24 cellular contexts compared by ENCODE assay signal in the genomic region with DNA sequence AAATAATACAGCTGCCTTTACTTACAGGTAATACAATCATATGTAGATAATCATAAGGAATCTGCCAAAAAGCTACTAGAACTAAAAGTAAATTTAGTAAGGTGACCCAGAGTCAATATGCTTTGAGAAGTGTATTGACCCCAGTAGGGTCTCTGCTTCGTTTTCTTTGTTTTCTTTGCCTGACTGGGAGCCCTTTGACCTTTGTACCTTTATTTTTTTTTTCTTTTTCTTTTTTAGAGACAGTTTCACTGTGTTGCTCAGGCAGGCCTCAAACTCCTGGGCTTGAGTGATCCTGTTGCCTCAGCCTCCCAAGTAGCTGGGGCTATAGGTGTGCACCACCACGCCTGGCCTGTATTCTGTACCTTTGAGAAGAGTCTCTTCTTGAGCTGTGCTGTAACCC. TPM values are rescaled to one million over a fixed set of nuclear protein-coding genes. Genes with fewer than 3 reads are reported as not detected.
A peak's percentile ranks its signal among the peaks of the same experiment; 100 is the strongest.
DNase-seq lines count a peak whose midpoint lies in the region; ATAC-seq lines count a peak whose summit lies in the region.
"Had no signal": no experiment of that assay in that cellular context is flagged by ENCODE, and none has a peak within 500 bp of the region (broad histone marks: within the 10 kb centered on the region; RNA-seq: fewer than 3 reads in every experiment).

No MANE protein-coding gene starts in this region.

- H2BK12ac ChIP-seq in neuronal stem cell (ENCODE audit: low read length), result no peak overlapping the region

- no peak overlapping the region for H2BK5ac ChIP-seq in neuronal stem cell (ENCODE audit: low read length)

- H3K14ac ChIP-seq in neuronal stem cell (ENCODE audit: low read length), result no peak overlapping the region

- peaks cover 36% of the 10 kb centered on the region for H3K4me1 Mint-ChIP-seq in activated CD8-positive, alpha-beta memory T cell treated with anti-CD3 and anti-CD28 coated beads, Interleukin-2, amount 10 ng/mL, durations not matched to agents 7 days and 5 days
- peaks cover 40 to 58% (median 43%) of the 10 kb centered on the region in 3 donors for H3K4me1 Mint-ChIP-seq in CD8-positive, alpha-beta memory T cell
- H3K4me1 Mint-ChIP-seq in activated naive CD8-positive, alpha-beta T cell (ENCODE audit: low read depth), result peaks cover 38% of the 10 kb centered on the region
- H3K4me1 Mint-ChIP-seq in activated CD4-positive, alpha-beta T cell treated with anti-CD3 and anti-CD28 coated beads, Interleukin-2, amount 10 ng/mL, durations not matched to agents 24 days and 14 days, result peaks cover 21% of the 10 kb centered on the region

- no peak overlapping the region for H3K4me2 ChIP-seq in neuronal stem cell (ENCODE audit: insufficient read depth, low read length, poor library complexity, severe bottlenecking)

- H3K36me3 Mint-ChIP-seq in activated CD8-positive, alpha-beta memory T cell treated with anti-CD3 and anti-CD28 coated beads, Interleukin-2, amount 10 ng/mL, durations not matched to agents 7 days and 5 days, result peaks cover 57% of the 10 kb centered on the region
- peaks cover 17 to 76% (median 22%) of the 10 kb centered on the region in 3 donors for H3K36me3 Mint-ChIP-seq in CD8-positive, alpha-beta memory T cell
- peaks cover 22% of the 10 kb centered on the region for H3K36me3 Mint-ChIP-seq in activated naive CD8-positive, alpha-beta T cell
- H3K36me3 Mint-ChIP-seq in activated CD4-positive, alpha-beta T cell treated with anti-CD3 and anti-CD28 coated beads, Interleukin-2, amount 10 ng/mL, durations not matched to agents 24 days and 14 days (ENCODE audit: low read depth), result peaks cover 56% of the 10 kb centered on the region
- H3K36me3 Mint-ChIP-seq: WTC11 had no signal

- H2BK15ac ChIP-seq in neuronal stem cell (ENCODE audit: low read length), result no peak overlapping the region

- no peaks in the 10 kb centered on the region for H3K27me3 ChIP-seq in CD8-positive, alpha-beta memory T cell (ENCODE audit: insufficient read depth, low read length, poor library complexity, severe bottlenecking)
- no peaks in the 10 kb centered on the region for H3K27me3 ChIP-seq in neuronal stem cell (ENCODE audit: control insufficient read depth in 3 of 3, insufficient read depth in 3 of 3, low read depth in 1 of 3, low read length in 3 of 3)
- H3K27me3 ChIP-seq: Peyer's patch, testis had no signal

- no peak overlapping the region for H3K27ac ChIP-seq in CD8-positive, alpha-beta memory T cell (ENCODE audit: low read depth, low read length)
- no peak overlapping the region for H3K27ac ChIP-seq in neuronal stem cell (replicated peaks; ENCODE audit: low read length)
- H3K27ac ChIP-seq: psoas muscle, testis had no signal

- H3K18ac ChIP-seq in neuronal stem cell (ENCODE audit: low read length), result no peak overlapping the region

- H3K4me3 ChIP-seq in CD8-positive, alpha-beta memory T cell (ENCODE audit: low read length), result no peak overlapping the region
- H3K4me3 ChIP-seq in neuronal stem cell (ENCODE audit: low read length in 2 of 2), result no peak overlapping the region
- H3K4me3 ChIP-seq: HAP-1, Peyer's patch, psoas muscle, testis had no signal

- H2BK120ac ChIP-seq in neuronal stem cell (ENCODE audit: low read depth, low read length), result no peak overlapping the region

- no peaks in the 10 kb centered on the region for H3K79me1 ChIP-seq in neuronal stem cell (ENCODE audit: low read depth, low read length)

- DNase-seq in activated CD8-positive, alpha-beta memory T cell treated with anti-CD3 and anti-CD28 coated beads, Interleukin-2, amount 10 ng/mL, durations not matched to agents 7 days and 5 days, result no peak
- DNase-seq in activated CD8-positive, alpha-beta memory T cell treated with anti-CD3 and anti-CD28 coated beads for 24 hours, result no peak
- no peak for DNase-seq in CD8-positive, alpha-beta memory T cell
- DNase-seq in neuronal stem cell (ENCODE audit: low spot score) (no peak), NCI-H69 (lab: John Stamatoyannopoulos, UW) (no peak), NCI-H1417 treated with DMSO at 0.1 percent for 48 hours (lab: John Stamatoyannopoulos, UW) (no peak)
- DNase-seq in activated CD4-positive, alpha-beta T cell treated with anti-CD3 and anti-CD28 coated beads, Interleukin-2, amount 10 ng/mL, durations not matched to agents 24 days and 14 days, result no peak
- DNase-seq: activated CD4-positive, alpha-beta T cell treated with anti-CD3 and anti-CD28 coated beads, Interleukin-2, amount 50 U/mL, for 48 hours; activated T-cell treated with anti-CD3 and anti-CD28 coated beads, Interleukin-2, amount 50 U/mL, for 1 hour; central memory CD4-positive, alpha-beta T cell; dermis blood vessel endothelial cell; DMS79; GDM1; hippocampal formation; NCI-H1092 treated with DMSO at 0.1 percent for 48 hours; NCI-H1930; psoas muscle; SIG-M5; stimulated activated naive CD4-positive, alpha-beta T cell had no signal

- POLR2A ChIA-PET in CD8-positive, alpha-beta memory T cell (lab: Charles Lee), result interaction anchor here (0.7 kb wide), 1 partner anchor 38 kb away, joined by 3 read pairs; no protein-coding TSS in a partner anchor

- no peaks in the 10 kb centered on the region for H3K9me3 Mint-ChIP-seq in activated CD8-positive, alpha-beta memory T cell treated with anti-CD3 and anti-CD28 coated beads, Interleukin-2, amount 10 ng/mL, durations not matched to agents 7 days and 5 days (ENCODE audit: low read depth)
- H3K9me3 Mint-ChIP-seq in CD8-positive, alpha-beta memory T cell, result no peaks in the 10 kb centered on the region
- H3K9me3 Mint-ChIP-seq in activated naive CD8-positive, alpha-beta T cell (ENCODE audit: low read depth), result no peaks in the 10 kb centered on the region
- no peaks in the 10 kb centered on the region for H3K9me3 Mint-ChIP-seq in activated CD4-positive, alpha-beta T cell treated with anti-CD3 and anti-CD28 coated beads, Interleukin-2, amount 10 ng/mL, durations not matched to agents 24 days and 14 days
- H3K9me3 Mint-ChIP-seq: WTC11 had no signal

- no CpG with 5 or more reads among the region's 2 CpGs for WGBS in neuronal stem cell (ENCODE audit: extremely low coverage in 2 of 2, insufficient read length in 2 of 2, insufficient replicate concordance in 1 of 2), 2 donors

- peaks cover 25% of the 10 kb centered on the region for H3K4me1 ChIP-seq in CD8-positive, alpha-beta memory T cell (ENCODE audit: insufficient read depth, low read length)
- peaks cover 0 to 5% of the 10 kb centered on the region in 2 donors for H3K4me1 ChIP-seq in neuronal stem cell (ENCODE audit: control insufficient read depth in 2 of 2, insufficient read depth in 1 of 2, low read depth in 1 of 2, low read length in 2 of 2)
- H3K4me1 ChIP-seq: HAP-1, Peyer's patch, psoas muscle, testis had no signal

- no peak overlapping the region for H2AK5ac ChIP-seq in neuronal stem cell (ENCODE audit: low read depth, low read length)

- H3K23ac ChIP-seq in neuronal stem cell (ENCODE audit: low read depth, low read length, poor library complexity), result no peak overlapping the region

- H2AFZ ChIP-seq in neuronal stem cell (ENCODE audit: low read length), result peak overlapping the region; percentile 79

- CTCF ChIA-PET in activated CD8-positive, alpha-beta memory T cell treated with anti-CD3 and anti-CD28 coated beads, Interleukin-2, amount 10 ng/mL, durations not matched to agents 7 days and 5 days (lab: Charles Lee), result interaction anchor here (0.8 to 2.5 kb wide), 4 partner anchors 11 to 150 kb away, joined by 3 to 11 read pairs (median 4); a partner anchor contains a TSS
- CTCF ChIA-PET in CD8-positive, alpha-beta memory T cell (lab: Charles Lee), result interaction anchor here (0.8 to 1.6 kb wide), 4 partner anchors 11 to 123 kb away, joined by 3 to 5 read pairs (median 4); a partner anchor contains a TSS

- H3K9ac ChIP-seq in neuronal stem cell (ENCODE audit: low read depth, low read length, poor library complexity), result no peak overlapping the region

- H3K36me3 ChIP-seq in CD8-positive, alpha-beta memory T cell (ENCODE audit: insufficient read depth, low read length), result peaks cover 39% of the 10 kb centered on the region
- no peaks in the 10 kb centered on the region for H3K36me3 ChIP-seq in neuronal stem cell (replicated peaks in 1 of 2; ENCODE audit: control insufficient read depth in 2 of 2, insufficient read depth in 2 of 2, low read length in 2 of 2)
- H3K36me3 ChIP-seq: HAP-1, Peyer's patch had no signal

- H3K9me3 ChIP-seq in CD8-positive, alpha-beta memory T cell (ENCODE audit: low read length), result no peaks in the 10 kb centered on the region
- no peaks in the 10 kb centered on the region for H3K9me3 ChIP-seq in neuronal stem cell (replicated peaks in 1 of 2; ENCODE audit: control insufficient read depth in 2 of 2, insufficient read depth in 1 of 2, low read depth in 1 of 2, low read length in 2 of 2)
- H3K9me3 ChIP-seq: HAP-1, Peyer's patch, psoas muscle, testis had no signal

- ATAC-seq in activated CD8-positive, alpha-beta memory T cell treated with anti-CD3 and anti-CD28 coated beads, Interleukin-2, amount 10 ng/mL, durations not matched to agents 7 days and 5 days, result no peak

- H3K27me3 Mint-ChIP-seq in activated CD8-positive, alpha-beta memory T cell treated with anti-CD3 and anti-CD28 coated beads, Interleukin-2, amount 10 ng/mL, durations not matched to agents 7 days and 5 days, result no peaks in the 10 kb centered on the region
- H3K27me3 Mint-ChIP-seq in CD8-positive, alpha-beta memory T cell, result no peaks in the 10 kb centered on the region
- no peaks in the 10 kb centered on the region for H3K27me3 Mint-ChIP-seq in activated naive CD8-positive, alpha-beta T cell
- no peaks in the 10 kb centered on the region for H3K27me3 Mint-ChIP-seq in activated CD4-positive, alpha-beta T cell treated with anti-CD3 and anti-CD28 coated beads, Interleukin-2, amount 10 ng/mL, durations not matched to agents 24 days and 14 days

- intact Hi-C loops in activated CD4-positive, alpha-beta T cell treated with anti-CD3 and anti-CD28 coated beads, Interleukin-2, amount 10 ng/mL, durations not matched to agents 24 days and 14 days (cut with micrococcal nuclease), result no loop called here

- H4K8ac ChIP-seq in neuronal stem cell (ENCODE audit: low read depth, low read length), result no peak overlapping the region

- H3K4me3 Mint-ChIP-seq in activated CD8-positive, alpha-beta memory T cell treated with anti-CD3 and anti-CD28 coated beads, Interleukin-2, amount 10 ng/mL, durations not matched to agents 7 days and 5 days, result no peak overlapping the region
- H3K4me3 Mint-ChIP-seq in CD8-positive, alpha-beta memory T cell, result no peak overlapping the region
- H3K4me3 Mint-ChIP-seq in activated naive CD8-positive, alpha-beta T cell, result no peak overlapping the region
- no peak overlapping the region for H3K4me3 Mint-ChIP-seq in activated CD4-positive, alpha-beta T cell treated with anti-CD3 and anti-CD28 coated beads, Interleukin-2, amount 10 ng/mL, durations not matched to agents 24 days and 14 days
- H3K4me3 Mint-ChIP-seq: WTC11 had no signal

- peak overlapping the region; percentile 48 for H3K27ac Mint-ChIP-seq in activated CD8-positive, alpha-beta memory T cell treated with anti-CD3 and anti-CD28 coated beads, Interleukin-2, amount 10 ng/mL, durations not matched to agents 7 days and 5 days
- H3K27ac Mint-ChIP-seq in CD8-positive, alpha-beta memory T cell, result peak overlapping the region in 7 of 8 donors; percentile 26 to 90 (median 77)
- H3K27ac Mint-ChIP-seq in activated naive CD8-positive, alpha-beta T cell, result peak overlapping the region; percentile 75
- no peak overlapping the region for H3K27ac Mint-ChIP-seq in activated CD4-positive, alpha-beta T cell treated with anti-CD3 and anti-CD28 coated beads, Interleukin-2, amount 10 ng/mL, durations not matched to agents 24 days and 14 days

- H3K4ac ChIP-seq in neuronal stem cell (ENCODE audit: low read length), result no peak overlapping the region

- H4K91ac ChIP-seq in neuronal stem cell (ENCODE audit: low read depth, low read length, poor library complexity), result no peak overlapping the region

RNA-seq across cellular contexts. Expression of a gene that starts 17.9 kb away (rescaled TPM):
- 100 to 1,000 TPM in 1 of 2 experiments, 10 to 100 TPM in 1; 81.8 to 115 TPM for total RNA-seq in activated CD8-positive, alpha-beta memory T cell treated with anti-CD3 and anti-CD28 coated beads, Interleukin-2, amount 10 ng/mL, durations not matched to agents 7 days and 5 days
- total RNA-seq in CD8-positive, alpha-beta memory T cell, result 100 to 1,000 TPM; 159 to 173 TPM
- 180 TPM for polyA plus RNA-seq in CD8-positive, alpha-beta memory T cell
- polyA plus RNA-seq in neuronal stem cell (2013, experiment 1 of 2), result 78.3 TPM
- polyA plus RNA-seq in neuronal stem cell (2013, experiment 2 of 2), result 76.5 TPM
- total RNA-seq in activated CD4-positive, alpha-beta T cell treated with anti-CD3 and anti-CD28 coated beads, Interleukin-2, amount 10 ng/mL, durations not matched to agents 24 days and 14 days, result 114 and 122 TPM in 2 replicates

RNA-seq across cellular contexts. Expression of a gene that starts 22.6 kb away (rescaled TPM):
- total RNA-seq in activated CD8-positive, alpha-beta memory T cell treated with anti-CD3 and anti-CD28 coated beads, Interleukin-2, amount 10 ng/mL, durations not matched to agents 7 days and 5 days, result 100 to 1,000 TPM; 109 to 140 TPM
- total RNA-seq in CD8-positive, alpha-beta memory T cell, result 10 to 100 TPM; 47.8 to 51.2 TPM
- 15.0 TPM for polyA plus RNA-seq in CD8-positive, alpha-beta memory T cell
- 0.10 TPM for polyA plus RNA-seq in neuronal stem cell (2013, experiment 1 of 2)
- polyA plus RNA-seq in neuronal stem cell (2013, experiment 2 of 2), result 0.08 TPM
- total RNA-seq in activated CD4-positive, alpha-beta T cell treated with anti-CD3 and anti-CD28 coated beads, Interleukin-2, amount 10 ng/mL, durations not matched to agents 24 days and 14 days, result 59.0 and 59.6 TPM in 2 replicates
- total RNA-seq: dermis blood vessel endothelial cell had no signal

RNA-seq across cellular contexts. Expression of a gene that starts 50.0 kb away (rescaled TPM):
- total RNA-seq in activated CD8-positive, alpha-beta memory T cell treated with anti-CD3 and anti-CD28 coated beads, Interleukin-2, amount 10 ng/mL, durations not matched to agents 7 days and 5 days, result 10 to 100 TPM; 32.5 to 40.9 TPM
- total RNA-seq in CD8-positive, alpha-beta memory T cell, result 10 to 100 TPM; 46.1 to 49.8 TPM
- polyA plus RNA-seq in CD8-positive, alpha-beta memory T cell, result 24.6 TPM
- 116 TPM for polyA plus RNA-seq in neuronal stem cell (2013, experiment 1 of 2)
- 126 TPM for polyA plus RNA-seq in neuronal stem cell (2013, experiment 2 of 2)
- 55.2 and 55.7 TPM in 2 replicates for total RNA-seq in activated CD4-positive, alpha-beta T cell treated with anti-CD3 and anti-CD28 coated beads, Interleukin-2, amount 10 ng/mL, durations not matched to agents 24 days and 14 days
